1 cellular context compared by ENCODE assay signal in genomic region chr13:75458696-75459422, GRCh38.
TF ChIP-seq lines count a peak whose summit lies in the region.

No MANE protein-coding gene starts in this region.

TF ChIP-seq in GM23338, 12 proteins besides CTCF, POLR2A, EP300 and RAD21 (continued from another document):
- no peak for TF ChIP-seq ZNF462 (CRISPR knock-in tag; IDR thresholded peaks at IDR 0.05)
- TF ChIP-seq ETS1 (IDR thresholded peaks at IDR 0.05): no peak
- no peak for TF ChIP-seq ZNF114 (CRISPR knock-in tag; IDR thresholded peaks at IDR 0.05)
- TF ChIP-seq REST (IDR thresholded peaks at IDR 0.05; ENCODE audit: unreplicated experiment): no peak
